1 cellular context compared by ENCODE assay signal in genomic region chr3:30495172-30496124, GRCh38.
TF ChIP-seq lines count a peak whose summit lies in the region.

No MANE protein-coding gene starts in this region.

TF ChIP-seq in IMR-90, 13 proteins besides CTCF, POLR2A, EP300 and RAD21 (continued from another document):
- TF ChIP-seq USF2 (IDR thresholded peaks at IDR 0.05; ENCODE audit: low read depth, low read length) (no peak), SMC3 (IDR thresholded peaks at IDR 0.05; ENCODE audit: low read depth, low read length) (no peak), RCOR1 (IDR thresholded peaks at IDR 0.05; ENCODE audit: insufficient replicate concordance, low read length) (no peak), MXI1 (IDR thresholded peaks at IDR 0.05; ENCODE audit: borderline replicate concordance, low read depth, low read length) (no peak), CEBPB (IDR thresholded peaks at IDR 0.05; ENCODE audit: low read depth, low read length) (no peak), MAFK (IDR thresholded peaks at IDR 0.05; ENCODE audit: low read depth, low read length) (no peak)
